19 cellular contexts compared by ENCODE assay signal in the genomic region with DNA sequence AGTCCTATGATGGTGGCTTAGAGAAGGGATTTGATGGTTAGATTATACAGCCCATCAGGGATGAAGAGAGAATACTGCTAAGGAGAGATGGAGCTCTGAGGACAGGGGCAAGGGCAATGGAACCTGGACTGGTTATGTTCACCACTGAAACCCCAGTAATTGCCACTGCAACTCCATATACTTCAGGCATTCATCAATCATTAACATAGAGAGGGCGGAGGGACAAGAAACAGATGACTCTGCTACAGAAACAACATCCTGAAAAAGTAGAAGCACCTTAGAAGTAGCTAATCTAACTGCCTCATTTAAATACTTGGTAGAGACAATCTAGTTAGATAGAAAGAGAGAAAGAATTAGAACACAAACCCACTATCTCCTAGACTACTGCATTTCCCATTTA.
DNase-seq lines count a peak whose midpoint lies in the region; ATAC-seq, FAIRE-seq and TF ChIP-seq lines count a peak whose summit lies in the region.
"Had no signal": no experiment of that assay in that cellular context is flagged by ENCODE, and none has a peak within 500 bp of the region (broad histone marks: within the 10 kb centered on the region; RNA-seq: fewer than 3 reads in every experiment).

No MANE protein-coding gene starts in this region.

- no peak for FAIRE-seq in small intestine (lab: Jason Lieb, UNC)
- FAIRE-seq: GM12892 had no signal

- no peaks in the 10 kb centered on the region for H3K4me1 Mint-ChIP-seq in stimulated activated naive CD8-positive, alpha-beta T cell treated with anti-CD3 and anti-CD28 coated beads, Interleukin-15, amount 100 ng/mL, for 72 hours
- H3K4me1 Mint-ChIP-seq in endodermal cell = peaks cover 2% of the 10 kb centered on the region
- H3K4me1 Mint-ChIP-seq: CD4-positive, alpha-beta memory T cell had no signal

- H3K36me3 ChIP-seq in small intestine (ENCODE audit: control insufficient read depth in 2 of 2, insufficient read depth in 2 of 2, low read length in 2 of 2) = peaks cover 10 to 14% of the 10 kb centered on the region in 2 donors
- peaks cover 94% of the 10 kb centered on the region for H3K36me3 ChIP-seq in endodermal cell (ENCODE audit: control insufficient read depth, insufficient read depth, low read length)

- no peak for TF ChIP-seq CTCF in endodermal cell (conservative IDR thresholded peaks at IDR 0.05)

- H3K9me3 ChIP-seq in small intestine (ENCODE audit: control insufficient read depth, low read depth) (no peaks in the 10 kb centered on the region), endodermal cell (ENCODE audit: control insufficient read depth, low read length) (no peaks in the 10 kb centered on the region)
- H3K9me3 ChIP-seq: transverse colon had no signal

- no peak overlapping the region for H3K9ac ChIP-seq in endodermal cell (ENCODE audit: extremely low read depth, low read length, poor library complexity, severe bottlenecking)

- H3K4me3 Mint-ChIP-seq in stimulated activated naive CD8-positive, alpha-beta T cell treated with anti-CD3 and anti-CD28 coated beads, Interleukin-15, amount 100 ng/mL, for 72 hours = no peak overlapping the region
- no peak overlapping the region for H3K4me3 Mint-ChIP-seq in endodermal cell
- H3K4me3 Mint-ChIP-seq: CD4-positive, alpha-beta memory T cell had no signal

- no peaks in the 10 kb centered on the region for H3K27me3 Mint-ChIP-seq in stimulated activated naive CD8-positive, alpha-beta T cell treated with anti-CD3 and anti-CD28 coated beads, Interleukin-15, amount 100 ng/mL, for 72 hours
- H3K27me3 Mint-ChIP-seq in endodermal cell (ENCODE audit: insufficient read depth) = no peaks in the 10 kb centered on the region
- H3K27me3 Mint-ChIP-seq: CD4-positive, alpha-beta memory T cell had no signal

- H3K27ac ChIP-seq in small intestine (ENCODE audit: low read depth in 1 of 2, low read length in 1 of 2) (no peak overlapping the region), endodermal cell (ENCODE audit: low read depth, low read length) (no peak overlapping the region)
- H3K27ac ChIP-seq: transverse colon had no signal

- H3K4me1 ChIP-seq in small intestine (ENCODE audit: control insufficient read depth in 2 of 2, insufficient read depth in 1 of 2, low read depth in 1 of 2, low read length in 1 of 2) (no peaks in the 10 kb centered on the region), endodermal cell (ENCODE audit: control insufficient read depth, insufficient read depth, low read length) (no peaks in the 10 kb centered on the region)
- H3K4me1 ChIP-seq: transverse colon had no signal

- H3K4me3 ChIP-seq in small intestine (ENCODE audit: low read depth in 1 of 2, low read length in 2 of 2) (no peak overlapping the region), endodermal cell (ENCODE audit: low read length) (no peak overlapping the region)
- H3K4me3 ChIP-seq: transverse colon had no signal

- no peak for DNase-seq in stimulated activated naive CD8-positive, alpha-beta T cell treated with anti-CD3 and anti-CD28 coated beads, Interleukin-15, Interleukin-2, amounts not matched to agents 100 U/mL and 50 U/mL, for 24 hours
- no peak for DNase-seq in stimulated activated naive CD8-positive, alpha-beta T cell treated with anti-CD3 and anti-CD28 coated beads, Interleukin-15, amount 100 ng/mL, for 72 hours
- DNase-seq in small intestine = peak; percentile 6
- DNase-seq in hepatic stellate cell (ENCODE audit: low spot score) = no peak
- no peak for DNase-seq in endodermal cell
- DNase-seq: activated gamma-delta T cell; CD4-positive, alpha-beta memory T cell; cortex of kidney; midbrain; NCI-H2029; NCI-H748 treated with DMSO at 0.1 percent for 48 hours; nucleus accumbens; stimulated activated CD4-positive, alpha-beta T cell treated with anti-CD3 and anti-CD28 coated beads, Interleukin-4, amount 100 ng/mL, for 4 hours; transverse colon had no signal

- H3K9me3 Mint-ChIP-seq in stimulated activated naive CD8-positive, alpha-beta T cell treated with anti-CD3 and anti-CD28 coated beads, Interleukin-15, amount 100 ng/mL, for 72 hours = no peaks in the 10 kb centered on the region
- peaks cover 2% of the 10 kb centered on the region for H3K9me3 Mint-ChIP-seq in endodermal cell

- 69 to 83% (median 80%) methylated on average over 1 of the region's 1 CpG for WGBS in small intestine, 3 donors
- 85% methylated on average over 1 of the region's 1 CpG; no CpG with 5 or more reads in 1 of the 2 experiments for WGBS in endodermal cell (ENCODE audit: insufficient coverage in 1 of 2, insufficient read length in 1 of 2), 2 experiments

- peak; percentile 23 for ATAC-seq in stimulated activated naive CD8-positive, alpha-beta T cell treated with anti-CD3 and anti-CD28 coated beads, Interleukin-15, Interleukin-2, amounts not matched to agents 100 U/mL and 50 U/mL, for 24 hours
- ATAC-seq in stimulated activated naive CD8-positive, alpha-beta T cell treated with anti-CD3 and anti-CD28 coated beads, Interleukin-15, amount 100 ng/mL, for 72 hours = no peak
- ATAC-seq in GM21825 (IDR thresholded peaks at IDR 0.05; ENCODE audit: unreplicated experiment) (peak; percentile 89), HG03354 (IDR thresholded peaks at IDR 0.05; ENCODE audit: poor library complexity, severe bottlenecking, unreplicated experiment) (peak; percentile 91), GM19455 (IDR thresholded peaks at IDR 0.05; ENCODE audit: unreplicated experiment) (no peak)
- ATAC-seq: Panc1 had no signal

- H3K27me3 ChIP-seq in small intestine (ENCODE audit: control insufficient read depth in 2 of 2, insufficient read depth in 2 of 2, low read length in 2 of 2) (no peaks in the 10 kb centered on the region), endodermal cell (ENCODE audit: control insufficient read depth, insufficient read depth, low read length, poor library complexity, severe bottlenecking) (no peaks in the 10 kb centered on the region)
- H3K27me3 ChIP-seq: transverse colon had no signal

- no peak overlapping the region for H3K27ac Mint-ChIP-seq in stimulated activated naive CD8-positive, alpha-beta T cell treated with anti-CD3 and anti-CD28 coated beads, Interleukin-15, amount 100 ng/mL, for 72 hours
- H3K27ac Mint-ChIP-seq in endodermal cell = no peak overlapping the region

- H3K36me3 Mint-ChIP-seq in endodermal cell (ENCODE audit: low read depth) = peaks cover 80% of the 10 kb centered on the region

Comparison
In these comparisons a context has a peak if more than half of its experiments do, and no peak if none do; other contexts are left out.
1. ATAC-seq: peak in stimulated activated naive CD8-positive, alpha-beta T cell treated with anti-CD3 and anti-CD28 coated beads, Interleukin-15, Interleukin-2, amounts not matched to agents 100 U/mL and 50 U/mL, for 24 hours (single experiment), GM21825 (single experiment) and HG03354 (single experiment); none in stimulated activated naive CD8-positive, alpha-beta T cell treated with anti-CD3 and anti-CD28 coated beads, Interleukin-15, amount 100 ng/mL, for 72 hours (single experiment) and GM19455 (single experiment).